ENCODE assay signal across 10 cellular contexts in genomic region chr2:108215794-108216211, GRCh38. TPM values are rescaled to one million over a fixed set of nuclear protein-coding genes. Genes with fewer than 3 reads are reported as not detected.
A peak's percentile ranks its signal among the peaks of the same experiment; 100 is the strongest.
DNase-seq lines count a peak whose midpoint lies in the region; ATAC-seq and TF ChIP-seq lines count a peak whose summit lies in the region.
"Had no signal": no experiment of that assay in that cellular context is flagged by ENCODE, and none has a peak within 500 bp of the region (broad histone marks: within the 10 kb centered on the region; RNA-seq: fewer than 3 reads in every experiment).

No MANE protein-coding gene starts in this region.

- peaks cover 4% of the 10 kb centered on the region for H3K4me1 Mint-ChIP-seq in endothelial cell (ENCODE audit: unreplicated experiment)

- no peak overlapping the region for H3K4me3 Mint-ChIP-seq in endothelial cell (ENCODE audit: unreplicated experiment)
- H3K4me3 Mint-ChIP-seq: natural killer cell treated with Interleukin-12 subunit alpha and Interleukin-12 subunit beta and Interleukin-15 and Interleukin-18, amount 100 ng/mL, for 72 hours; T-helper 1 cell treated with Interleukin-12 subunit alpha and Interleukin-12 subunit beta and Interleukin-4 antibody, amounts not matched to agents 30 μg/mL and 1 μg/mL, for 36 hours had no signal

- ATAC-seq in left lung (peak; percentile 97), gastroesophageal sphincter (no peak)

- H3K27me3 Mint-ChIP-seq in endothelial cell (ENCODE audit: unreplicated experiment), result peaks cover 2% of the 10 kb centered on the region
- H3K27me3 Mint-ChIP-seq: natural killer cell treated with Interleukin-12 subunit alpha and Interleukin-12 subunit beta and Interleukin-15 and Interleukin-18, amount 100 ng/mL, for 72 hours had no signal

- peak overlapping the region; percentile 88 for H2AFZ ChIP-seq in MM.1S (ENCODE audit: low read length)

- intact Hi-C loops in left lung (cut with DNase I), result no loop called here

- no peak for TF ChIP-seq EP300 in gastroesophageal sphincter (IDR thresholded peaks at IDR 0.05)

- 81 to 100% methylated on average over 1 to 2 of the region's 3 CpGs for WGBS in gastroesophageal sphincter (ENCODE audit: low coverage in 1 of 2), 2 donors

- peaks cover 25% of the 10 kb centered on the region for H3K36me3 Mint-ChIP-seq in endothelial cell (ENCODE audit: low read depth, unreplicated experiment)
- H3K36me3 Mint-ChIP-seq: natural killer cell treated with Interleukin-12 subunit alpha and Interleukin-12 subunit beta and Interleukin-15 and Interleukin-18, amount 100 ng/mL, for 72 hours had no signal

- H3K9me2 ChIP-seq in MM.1S (replicated peaks; ENCODE audit: insufficient read depth, low read length), result no peaks in the 10 kb centered on the region

- no peaks in the 10 kb centered on the region for H3K9me3 ChIP-seq in MM.1S (replicated peaks; ENCODE audit: insufficient read depth, low read length)
- H3K9me3 ChIP-seq in adipocyte (ENCODE audit: control insufficient read depth, low read length), result peaks cover under 1% of the 10 kb centered on the region
- H3K9me3 ChIP-seq in left lung, result no peaks in the 10 kb centered on the region
- H3K9me3 ChIP-seq in gastroesophageal sphincter, result no peaks in the 10 kb centered on the region

- no peaks in the 10 kb centered on the region for H3K36me3 ChIP-seq in MM.1S (replicated peaks; ENCODE audit: insufficient read depth, low read length)
- H3K36me3 ChIP-seq in adipocyte (ENCODE audit: control insufficient read depth, insufficient read depth, low read length, severe bottlenecking), result no peaks in the 10 kb centered on the region
- H3K36me3 ChIP-seq in left lung, result no peaks in the 10 kb centered on the region
- H3K36me3 ChIP-seq in gastroesophageal sphincter, result no peaks in the 10 kb centered on the region

- H3K27me3 ChIP-seq in MM.1S (replicated peaks; ENCODE audit: insufficient read depth, low read length), result no peaks in the 10 kb centered on the region
- H3K27me3 ChIP-seq in adipocyte (replicated peaks; ENCODE audit: control insufficient read depth, insufficient read depth, low read length), result no peaks in the 10 kb centered on the region
- no peaks in the 10 kb centered on the region for H3K27me3 ChIP-seq in left lung
- H3K27me3 ChIP-seq in gastroesophageal sphincter, result no peaks in the 10 kb centered on the region

- no peak overlapping the region for H3K4me3 ChIP-seq in GM12865 (ENCODE audit: low read depth, low read length)
- H3K4me3 ChIP-seq in MM.1S (ENCODE audit: low read length), result no peak overlapping the region
- H3K4me3 ChIP-seq in adipocyte (ENCODE audit: low read length), result peak overlapping the region; percentile 59
- H3K4me3 ChIP-seq in left lung, result no peak overlapping the region
- no peak overlapping the region for H3K4me3 ChIP-seq in gastroesophageal sphincter

- no peak overlapping the region for H3K27ac Mint-ChIP-seq in endothelial cell (ENCODE audit: unreplicated experiment)
- H3K27ac Mint-ChIP-seq: natural killer cell treated with Interleukin-12 subunit alpha and Interleukin-12 subunit beta and Interleukin-15 and Interleukin-18, amount 100 ng/mL, for 72 hours; T-helper 1 cell treated with Interleukin-12 subunit alpha and Interleukin-12 subunit beta and Interleukin-4 antibody, amounts not matched to agents 30 μg/mL and 1 μg/mL, for 36 hours had no signal

- H3K4me2 ChIP-seq in MM.1S (ENCODE audit: low read depth, low read length), result no peak overlapping the region

- no peaks in the 10 kb centered on the region for H3K4me1 ChIP-seq in MM.1S (ENCODE audit: low read length)
- H3K4me1 ChIP-seq in adipocyte (ENCODE audit: control insufficient read depth, insufficient read depth, low read length), result peaks cover 18% of the 10 kb centered on the region
- peaks cover 0 to 2% of the 10 kb centered on the region in 2 donors for H3K4me1 ChIP-seq in left lung
- no peaks in the 10 kb centered on the region for H3K4me1 ChIP-seq in gastroesophageal sphincter

- H3F3A ChIP-seq in MM.1S (ENCODE audit: insufficient read depth, low read length), result no peaks in the 10 kb centered on the region

- H3K9ac ChIP-seq in MM.1S (ENCODE audit: low read length), result no peak overlapping the region
- H3K9ac ChIP-seq in adipocyte (ENCODE audit: low read length), result peak overlapping the region; percentile 55

- no peaks in the 10 kb centered on the region for H4K20me1 ChIP-seq in MM.1S (ENCODE audit: insufficient read depth, low read length)

- no peaks in the 10 kb centered on the region for H3K79me2 ChIP-seq in MM.1S (ENCODE audit: low read length)

- TF ChIP-seq CTCF in GM12865 (IDR thresholded peaks at IDR 0.05; ENCODE audit: insufficient read depth, low read depth, low read length, missing control alignments) (peak; percentile 19), MM.1S (IDR thresholded peaks at IDR 0.05; ENCODE audit: low read length) (peak; percentile 37), left lung (IDR thresholded peaks at IDR 0.05) (peak in 1 of 2 donors; percentile 15), gastroesophageal sphincter (IDR thresholded peaks at IDR 0.05) (no peak), endothelial cell (IDR thresholded peaks at IDR 0.05; ENCODE audit: unreplicated experiment) (no peak)

- TF ChIP-seq POLR2A in gastroesophageal sphincter (IDR thresholded peaks at IDR 0.05), result no peak

- DNase-seq in GM12865 (ENCODE audit: low read depth) (no peak), MM.1S (no peak), adipocyte (ENCODE audit: low read depth) (peak; percentile 55), left lung (no peak), GM19240 (ENCODE audit: insufficient read length, low spot score) (no peak), endothelial cell (ENCODE audit: low spot score) (no peak)
- no peak for DNase-seq in stimulated activated CD4-positive, alpha-beta T cell treated with anti-CD3 and anti-CD28 coated beads, Interleukin-1b, Interleukin-23, amount 100 ng/mL, for 48 hours

- H3K27ac ChIP-seq in MM.1S (ENCODE audit: low read length), result no peak overlapping the region
- no peak overlapping the region for H3K27ac ChIP-seq in left lung
- H3K27ac ChIP-seq in gastroesophageal sphincter, result no peak overlapping the region

- no peaks in the 10 kb centered on the region for H3K9me3 Mint-ChIP-seq in endothelial cell (ENCODE audit: unreplicated experiment)
- H3K9me3 Mint-ChIP-seq: natural killer cell treated with Interleukin-12 subunit alpha and Interleukin-12 subunit beta and Interleukin-15 and Interleukin-18, amount 100 ng/mL, for 72 hours; T-helper 1 cell treated with Interleukin-12 subunit alpha and Interleukin-12 subunit beta and Interleukin-4 antibody, amounts not matched to agents 30 μg/mL and 1 μg/mL, for 36 hours had no signal

RNA-seq across cellular contexts. Expression of gene SULT1C3, which starts 24.0 kb away (rescaled TPM):
- total RNA-seq in left lung (not detected), gastroesophageal sphincter (not detected), endothelial cell (ENCODE audit: unreplicated experiment) (not detected)
- total RNA-seq: natural killer cell treated with Interleukin-12 subunit alpha and Interleukin-12 subunit beta and Interleukin-15 and Interleukin-18, amount 100 ng/mL, for 72 hours had no signal

Comparison
In these comparisons a context has a peak if more than half of its experiments do, and no peak if none do; other contexts are left out.
1. CTCF ChIP-seq: peak in GM12865 (single experiment) and MM.1S (single experiment); none in gastroesophageal sphincter (0 of 4) and endothelial cell (single experiment).